Comparison of ENCODE assay signal across 7 cellular contexts in the genomic region with DNA sequence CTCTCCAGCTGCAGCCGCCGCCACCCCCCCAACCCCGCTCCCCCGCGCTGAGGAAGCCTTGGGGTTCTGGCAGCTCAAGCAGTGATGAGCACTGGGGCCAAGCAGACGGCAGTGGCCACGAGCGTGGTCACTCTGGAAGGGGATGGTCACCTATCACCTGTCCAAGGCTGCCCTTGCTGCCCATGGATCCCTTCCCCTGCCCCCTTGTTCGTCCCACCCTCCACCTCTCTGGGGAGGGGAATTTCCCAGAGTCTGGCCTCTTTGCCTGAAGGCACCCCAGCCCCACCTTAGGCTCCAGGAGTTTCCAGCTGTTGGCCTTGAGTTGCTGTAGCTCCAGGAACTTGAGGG. TPM values are rescaled to one million over a fixed set of nuclear protein-coding genes. Genes with fewer than 3 reads are reported as not detected.
DNase-seq lines count a peak whose midpoint lies in the region; ATAC-seq, FAIRE-seq and TF ChIP-seq lines count a peak whose summit lies in the region.

No MANE protein-coding gene starts in this region.

- H4K20me1 ChIP-seq in H9 (ENCODE audit: control insufficient read depth, insufficient read depth, insufficient read length), result no peaks in the 10 kb centered on the region

- H2AFZ ChIP-seq in H9 (ENCODE audit: low read length), result no peak overlapping the region

- H3K4me2 ChIP-seq in H9 (ENCODE audit: insufficient read depth, insufficient read length, low read length), result peak overlapping the region; percentile 3

- no peak for ATAC-seq in WTC11
- ATAC-seq in GM21367 (IDR thresholded peaks at IDR 0.05; ENCODE audit: unreplicated experiment), result no peak

- H3K27ac ChIP-seq in H9 (ENCODE audit: insufficient read length, low read depth, low read length) (no peak overlapping the region), iPS-18a (ENCODE audit: low read length) (no peak overlapping the region), stomach smooth muscle (ENCODE audit: low read length) (no peak overlapping the region)

- no peak overlapping the region for H2BK12ac ChIP-seq in H9 (ENCODE audit: insufficient read length, low read depth, low read length)

- no peak overlapping the region for H4K5ac ChIP-seq in H9 (ENCODE audit: insufficient read length, low read depth, low read length)

- H3K4ac ChIP-seq in H9 (ENCODE audit: low read depth, low read length), result no peak overlapping the region

- H4K91ac ChIP-seq in H9 (ENCODE audit: insufficient read length, low read depth, low read length), result no peak overlapping the region

- no peaks in the 10 kb centered on the region for H3K23me2 ChIP-seq in H9 (ENCODE audit: insufficient read length, low read depth, low read length, poor library complexity, severe bottlenecking)

- H2BK5ac ChIP-seq in H9 (ENCODE audit: insufficient read length, low read length), result no peak overlapping the region

- H3K36me3 ChIP-seq in iPS-18a (ENCODE audit: control insufficient read depth, low read depth, low read length) (no peaks in the 10 kb centered on the region), stomach smooth muscle (ENCODE audit: control insufficient read depth in 2 of 2, insufficient read depth in 2 of 2, low read length in 2 of 2) (no peaks in the 10 kb centered on the region)

- H3K36me3 Mint-ChIP-seq in H9 (ENCODE audit: insufficient read depth in 1 of 3, low read depth in 3 of 3), result no peaks in the 10 kb centered on the region; a peak in 2 of 7 replicates
- H3K36me3 Mint-ChIP-seq in WTC11, result no peaks in the 10 kb centered on the region

- CTCF ChIA-PET in WTC11 (lab: Charles Lee), result interaction anchor here (0.6 to 3.8 kb wide), 32 partner anchors 8 to 1714 kb away, joined by 3 to 70 read pairs (median 4); a partner anchor contains a TSS

- no peak overlapping the region for H4K8ac ChIP-seq in H9 (replicated peaks; ENCODE audit: insufficient read length, low read depth, low read length)

- H2BK15ac ChIP-seq in H9 (ENCODE audit: low read depth, low read length), result no peak overlapping the region

- H3K4me3 Mint-ChIP-seq in H9 (peak overlapping the region in 1 of 2 experiments; percentile 21; a peak in 1 of 5 replicates), WTC11 (peak overlapping the region; percentile 73; the same call in 1 of the 2 replicates)

- H3K9ac ChIP-seq in H9 (ENCODE audit: extremely low read depth, insufficient read length, low read length), result no peak overlapping the region
- no peak overlapping the region for H3K9ac ChIP-seq in iPS-18a (ENCODE audit: low read length)
- H3K9ac ChIP-seq in stomach smooth muscle (ENCODE audit: low read length in 2 of 2), result peak overlapping the region; percentile 70 to 84

- WGBS in H9 (ENCODE audit: extremely low coverage, insufficient read length, low lambda C conversion rate), result no CpG with 5 or more reads among the region's 9 CpGs

- H3K9me3 Mint-ChIP-seq in H9, result no peaks in the 10 kb centered on the region
- H3K9me3 Mint-ChIP-seq in WTC11, result no peaks in the 10 kb centered on the region

- H3K79me2 ChIP-seq in H9 (ENCODE audit: insufficient read depth, low read length), result no peaks in the 10 kb centered on the region

- H3K56ac ChIP-seq in H9 (ENCODE audit: insufficient read length, low read depth, low read length), result no peak overlapping the region

- no peak overlapping the region for H2BK120ac ChIP-seq in H9 (ENCODE audit: low read depth, low read length, poor library complexity, severe bottlenecking)

- H3K27me3 Mint-ChIP-seq in H9 (ENCODE audit: low read depth), result peaks cover 54% of the 10 kb centered on the region
- H3K27me3 Mint-ChIP-seq in WTC11 (ENCODE audit: low read depth), result peaks cover 41% of the 10 kb centered on the region

- H3K18ac ChIP-seq in H9 (ENCODE audit: insufficient read length, low read depth, low read length), result no peak overlapping the region

- no peak overlapping the region for H3K23ac ChIP-seq in H9 (ENCODE audit: insufficient read length, low read depth, low read length)

- H3K9me3 ChIP-seq in H9 (ENCODE audit: control insufficient read depth, low read depth, low read length) (no peaks in the 10 kb centered on the region), iPS-18a (ENCODE audit: control insufficient read depth, low read depth, low read length) (no peaks in the 10 kb centered on the region), stomach smooth muscle (ENCODE audit: control insufficient read depth in 2 of 2, low read length in 2 of 2) (no peaks in the 10 kb centered on the region)

- TF ChIP-seq CTCF in H9 (conservative IDR thresholded peaks at IDR 0.05) (no peak), WTC11 (IDR thresholded peaks at IDR 0.05) (no peak)

- no peak overlapping the region for H3K27ac Mint-ChIP-seq in H9
- H3K27ac Mint-ChIP-seq in WTC11, result no peak overlapping the region

- H3K4me3 ChIP-seq in iPS-18a (ENCODE audit: low read length) (peak overlapping the region; percentile 63), stomach smooth muscle (ENCODE audit: low read length in 2 of 2) (peak overlapping the region; percentile 64 to 81)

- no peak for FAIRE-seq in urothelium cell line (lab: Jason Lieb, UNC)

- no peak for DNase-seq in H9
- no peak for DNase-seq in WTC11 (ENCODE audit: low spot score)
- DNase-seq in urothelium cell line (ENCODE audit: low spot score), result no peak
- no peak for DNase-seq in NCI-H748 treated with DMSO at 0.1 percent for 48 hours (lab: John Stamatoyannopoulos, UW)

- no peaks in the 10 kb centered on the region for H3K79me1 ChIP-seq in H9 (ENCODE audit: insufficient read depth, low read depth, low read length, poor library complexity, severe bottlenecking)

- no peak overlapping the region for H2BK20ac ChIP-seq in H9 (ENCODE audit: low read depth, low read length, poor library complexity, severe bottlenecking)

- no peak overlapping the region for H2AK5ac ChIP-seq in H9 (ENCODE audit: insufficient read length, low read length)

- H3K4me1 Mint-ChIP-seq in H9 (peaks cover 2 to 6% of the 10 kb centered on the region in 2 experiments; a peak in 2 of 4 replicates), WTC11 (0 out of 2 replicates have a peak, but pooled peaks cover 2% of the 10 kb centered on the region)

- POLR2A ChIA-PET in WTC11 (lab: Charles Lee), result interaction anchor here (0.5 to 0.9 kb wide), 2 partner anchors 18 to 1391 kb away, joined by 3 read pairs; no protein-coding TSS in a partner anchor

- H3K4me1 ChIP-seq in H9 (ENCODE audit: insufficient read depth, low read length), result no peaks in the 10 kb centered on the region
- no peaks in the 10 kb centered on the region for H3K4me1 ChIP-seq in iPS-18a (ENCODE audit: control insufficient read depth, low read depth, low read length)
- peaks cover 19% of the 10 kb centered on the region for H3K4me1 ChIP-seq in stomach smooth muscle (ENCODE audit: control insufficient read depth, insufficient read depth, low read length)

- H3T11ph ChIP-seq in H9 (ENCODE audit: low read length), result no peak overlapping the region

- H3K14ac ChIP-seq in H9 (ENCODE audit: insufficient read depth, low read length), result no peak overlapping the region; the same call in 1 of the 2 replicates

- H3K27me3 ChIP-seq in H9 (ENCODE audit: insufficient read depth, low read length) (no peaks in the 10 kb centered on the region), iPS-18a (ENCODE audit: control insufficient read depth, insufficient read depth, low read length) (peaks cover 52% of the 10 kb centered on the region), stomach smooth muscle (ENCODE audit: control insufficient read depth in 1 of 2, insufficient read depth in 2 of 2, low read length in 2 of 2) (peaks cover 0 to 2% of the 10 kb centered on the region in 2 donors)

TF ChIP-seq in WTC11, 78 proteins besides CTCF, POLR2A, EP300 and RAD21:
- TF ChIP-seq NFATC4 (CRISPR knock-in tag; IDR thresholded peaks at IDR 0.05), result no peak
- TF ChIP-seq ZNF396 (CRISPR knock-in tag; IDR thresholded peaks at IDR 0.05; ENCODE audit: borderline replicate concordance), result no peak
- TF ChIP-seq TEAD1 (CRISPR knock-in tag; IDR thresholded peaks at IDR 0.05), result no peak

RNA-seq across cellular contexts. Expression of a gene that starts 7.2 kb away (rescaled TPM):
- total RNA-seq in H9 (2021), result 40.9 TPM in 2 replicates
- total RNA-seq in WTC11 (2021), result 34.6 to 41.9 TPM (median 39.6 TPM) in 3 replicates

Comparison
In these comparisons a context has a peak if more than half of its experiments do, and no peak if none do; other contexts are left out.
1. H3K9ac ChIP-seq: peak in stomach smooth muscle (2 of 2); none in H9 (single experiment) and iPS-18a (single experiment).